Comparison of ENCODE assay signal across 1 cellular context in the genomic region with DNA sequence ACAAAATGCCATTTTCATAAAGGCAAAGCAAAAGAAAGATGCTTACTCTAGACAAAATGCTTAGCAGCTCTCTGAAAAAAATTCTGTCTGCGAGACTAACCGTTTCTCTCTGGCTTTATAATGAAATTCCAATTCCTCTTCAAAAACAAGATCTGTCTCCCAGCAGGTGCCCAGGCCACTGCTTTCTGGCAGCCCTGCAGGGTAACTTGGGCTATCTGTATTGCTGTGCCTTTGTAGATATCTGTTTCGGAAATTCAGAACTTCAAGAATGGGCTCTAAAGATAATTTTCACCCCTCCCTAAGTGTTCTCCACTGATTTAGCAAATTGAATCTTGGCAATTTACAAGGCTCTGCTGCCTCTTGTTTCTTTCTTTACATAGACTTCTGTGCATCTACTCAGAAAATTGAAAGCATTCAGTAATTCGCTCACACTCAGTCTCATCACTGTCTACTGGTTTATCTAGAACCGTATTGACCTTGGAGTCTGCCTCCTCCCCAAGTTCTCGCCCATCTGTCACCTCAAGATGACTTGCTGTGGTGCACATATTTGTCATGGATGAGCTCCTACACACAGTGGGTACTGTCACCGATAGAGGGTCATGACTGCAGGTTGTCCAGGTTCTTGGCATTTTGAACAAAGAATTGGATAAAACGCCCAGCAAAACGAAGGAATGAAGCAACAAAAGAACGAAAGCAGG.
TF ChIP-seq lines count a peak whose summit lies in the region.

No MANE protein-coding gene starts in this region.

TF ChIP-seq in IMR-90, 13 proteins besides CTCF, POLR2A, EP300 and RAD21:
- TF ChIP-seq FOS (IDR thresholded peaks at IDR 0.05; ENCODE audit: low read depth, low read length), result no peak
- no peak for TF ChIP-seq MAZ (IDR thresholded peaks at IDR 0.05; ENCODE audit: borderline replicate concordance, low read depth, low read length)
- TF ChIP-seq BHLHE40 (IDR thresholded peaks at IDR 0.05; ENCODE audit: low read depth, low read length), result no peak
- TF ChIP-seq MAFK (IDR thresholded peaks at IDR 0.05; ENCODE audit: low read depth, low read length), result no peak
- no peak for TF ChIP-seq RFX5 (IDR thresholded peaks at IDR 0.05; ENCODE audit: low read depth, low read length)
- TF ChIP-seq, protein P1, sequence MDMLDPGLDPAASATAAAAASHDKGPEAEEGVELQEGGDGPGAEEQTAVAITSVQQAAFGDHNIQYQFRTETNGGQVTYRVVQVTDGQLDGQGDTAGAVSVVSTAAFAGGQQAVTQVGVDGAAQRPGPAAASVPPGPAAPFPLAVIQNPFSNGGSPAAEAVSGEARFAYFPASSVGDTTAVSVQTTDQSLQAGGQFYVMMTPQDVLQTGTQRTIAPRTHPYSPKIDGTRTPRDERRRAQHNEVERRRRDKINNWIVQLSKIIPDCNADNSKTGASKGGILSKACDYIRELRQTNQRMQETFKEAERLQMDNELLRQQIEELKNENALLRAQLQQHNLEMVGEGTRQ (IDR thresholded peaks at IDR 0.05; ENCODE audit: low read depth, low read length), result no peak
- TF ChIP-seq SMC3 (IDR thresholded peaks at IDR 0.05; ENCODE audit: low read depth, low read length), result no peak
- no peak for TF ChIP-seq CEBPB (IDR thresholded peaks at IDR 0.05; ENCODE audit: low read depth, low read length)
- TF ChIP-seq CHD1 (IDR thresholded peaks at IDR 0.05; ENCODE audit: low read depth, low read length), result no peak
